ENCODE assay signal across 19 cellular contexts in the genomic region with DNA sequence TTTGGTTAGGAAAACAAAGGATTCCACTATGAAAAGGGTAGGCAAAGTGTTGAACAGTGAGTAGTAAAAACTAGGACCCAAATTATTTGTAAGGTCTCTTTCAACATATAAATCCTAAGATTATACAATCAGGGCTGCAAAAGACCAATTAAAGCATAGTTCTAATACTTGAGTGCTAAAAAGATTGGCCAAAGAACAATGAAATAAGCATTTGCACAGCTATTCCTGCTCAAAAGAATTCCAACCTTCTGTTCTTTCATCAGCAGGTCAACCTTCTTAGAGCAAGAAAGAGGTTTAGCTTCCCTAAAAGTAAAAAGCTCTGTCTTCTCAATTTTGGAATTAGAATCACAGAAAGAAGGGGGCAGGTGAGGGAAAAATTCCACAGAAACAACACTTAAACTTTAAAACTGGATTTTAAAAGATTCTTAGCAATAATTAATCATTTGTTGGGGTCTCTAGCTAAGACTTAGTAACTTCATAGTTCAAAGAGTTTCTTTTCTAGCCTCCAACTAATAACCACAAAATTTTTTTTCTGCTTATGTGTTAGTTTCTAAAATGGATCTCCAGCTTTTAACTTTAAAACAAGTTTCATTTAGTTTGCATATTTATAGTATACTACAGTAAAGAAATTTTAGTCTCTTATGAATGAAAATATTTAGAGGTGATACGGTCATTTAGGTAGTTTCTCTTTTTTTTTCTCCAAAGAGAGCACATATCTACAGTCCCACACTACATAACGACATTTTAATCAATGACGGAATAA. TPM values are rescaled to one million over a fixed set of nuclear protein-coding genes. Genes with fewer than 3 reads are reported as not detected.
DNase-seq lines count a peak whose midpoint lies in the region; ATAC-seq and TF ChIP-seq lines count a peak whose summit lies in the region.
"Had no signal": no experiment of that assay in that cellular context is flagged by ENCODE, and none has a peak within 500 bp of the region (broad histone marks: within the 10 kb centered on the region; RNA-seq: fewer than 3 reads in every experiment).

No MANE protein-coding gene starts in this region.

- H3K36me3 Mint-ChIP-seq in CD4-positive, alpha-beta T cell (ENCODE audit: low read depth), result no peaks in the 10 kb centered on the region
- H3K36me3 Mint-ChIP-seq in naive thymus-derived CD4-positive, alpha-beta T cell, result peaks cover 0 to 7% (median 0%) of the 10 kb centered on the region in 5 donors
- peaks cover 2% of the 10 kb centered on the region for H3K36me3 Mint-ChIP-seq in activated T-cell treated with anti-CD3 and anti-CD28 coated beads, Interleukin-2, amount 50 U/mL, for 4 hours (ENCODE audit: insufficient read depth)
- no peaks in the 10 kb centered on the region for H3K36me3 Mint-ChIP-seq in natural killer cell treated with Interleukin-12 subunit alpha and Interleukin-12 subunit beta and Interleukin-15 and Interleukin-18, amount 100 ng/mL, for 72 hours
- H3K36me3 Mint-ChIP-seq: activated CD4-positive, alpha-beta memory T cell treated with anti-CD3 and anti-CD28 coated beads for 36 hours; naive thymus-derived CD8-positive, alpha-beta T cell had no signal

- peaks cover 8 to 22% of the 10 kb centered on the region in 2 donors for H3K4me1 ChIP-seq in naive thymus-derived CD4-positive, alpha-beta T cell (ENCODE audit: control insufficient read depth in 2 of 2, insufficient read depth in 2 of 2, low read length in 2 of 2)
- peaks cover under 1% of the 10 kb centered on the region for H3K4me1 ChIP-seq in right cardiac atrium (ENCODE audit: control insufficient read depth, insufficient read depth, low read length)
- H3K4me1 ChIP-seq: adrenal gland, suprapubic skin had no signal

- no peaks in the 10 kb centered on the region for H3K27me3 Mint-ChIP-seq in CD4-positive, alpha-beta T cell
- H3K27me3 Mint-ChIP-seq in naive thymus-derived CD4-positive, alpha-beta T cell, result no peaks in the 10 kb centered on the region
- no peaks in the 10 kb centered on the region for H3K27me3 Mint-ChIP-seq in activated T-cell treated with anti-CD3 and anti-CD28 coated beads, Interleukin-2, amount 50 U/mL, for 4 hours (ENCODE audit: low read depth)
- no peaks in the 10 kb centered on the region for H3K27me3 Mint-ChIP-seq in natural killer cell treated with Interleukin-12 subunit alpha and Interleukin-12 subunit beta and Interleukin-15 and Interleukin-18, amount 100 ng/mL, for 72 hours
- H3K27me3 Mint-ChIP-seq: activated CD4-positive, alpha-beta memory T cell treated with anti-CD3 and anti-CD28 coated beads for 36 hours; naive thymus-derived CD8-positive, alpha-beta T cell had no signal

- H3K9me3 Mint-ChIP-seq in CD4-positive, alpha-beta T cell, result no peaks in the 10 kb centered on the region
- peaks cover 0 to 2% (median 0%) of the 10 kb centered on the region in 11 donors for H3K9me3 Mint-ChIP-seq in naive thymus-derived CD4-positive, alpha-beta T cell
- no peaks in the 10 kb centered on the region for H3K9me3 Mint-ChIP-seq in activated T-cell treated with anti-CD3 and anti-CD28 coated beads, Interleukin-2, amount 50 U/mL, for 4 hours
- H3K9me3 Mint-ChIP-seq in natural killer cell treated with Interleukin-12 subunit alpha and Interleukin-12 subunit beta and Interleukin-15 and Interleukin-18, amount 100 ng/mL, for 72 hours, result no peaks in the 10 kb centered on the region
- H3K9me3 Mint-ChIP-seq: activated CD4-positive, alpha-beta memory T cell treated with anti-CD3 and anti-CD28 coated beads for 36 hours; naive thymus-derived CD8-positive, alpha-beta T cell had no signal

- CTCF ChIA-PET in CD4-positive, alpha-beta T cell (lab: Charles Lee), result interaction anchor here (0.7 to 1.9 kb wide), 4 partner anchors 14 to 353 kb away, joined by 3 to 5 read pairs (median 3); a partner anchor contains a TSS
- CTCF ChIA-PET in naive thymus-derived CD4-positive, alpha-beta T cell (lab: Charles Lee), result interaction anchor here (0.7 to 1.3 kb wide), 3 partner anchors 12 to 54 kb away, joined by 3 read pairs; a partner anchor contains a TSS

- H3K27ac ChIP-seq in CD4-positive, alpha-beta T cell (ENCODE audit: low read depth, low read length), result no peak overlapping the region
- no peak overlapping the region for H3K27ac ChIP-seq in naive thymus-derived CD4-positive, alpha-beta T cell (ENCODE audit: low read depth, low read length)
- H3K27ac ChIP-seq in right cardiac atrium (ENCODE audit: low read length), result no peak overlapping the region
- H3K27ac ChIP-seq: adrenal gland, heart left ventricle, HL-60, suprapubic skin had no signal

- no peak for TF ChIP-seq CTCF in CD4-positive, alpha-beta T cell (IDR thresholded peaks at IDR 0.05)

- no peak for ATAC-seq in CD4-positive, alpha-beta T cell (ENCODE audit: poor library complexity)
- ATAC-seq in HG02798 (IDR thresholded peaks at IDR 0.05; ENCODE audit: poor library complexity, unreplicated experiment) (peak; percentile 32), right cardiac atrium (no peak)
- ATAC-seq in naive thymus-derived CD4-positive, alpha-beta T cell, result no peak
- no peak for ATAC-seq in activated T-cell treated with anti-CD3 and anti-CD28 coated beads, Interleukin-2, amount 50 U/mL, for 4 hours
- no peak for ATAC-seq in natural killer cell treated with Interleukin-12 subunit alpha and Interleukin-12 subunit beta and Interleukin-15 and Interleukin-18, amount 100 ng/mL, for 72 hours
- ATAC-seq: heart left ventricle; naive thymus-derived CD8-positive, alpha-beta T cell; sciatic nerve had no signal

- WGBS in right cardiac atrium, result 94% methylated on average over 3 of the region's 3 CpGs

- peaks cover 83% of the 10 kb centered on the region for H3K4me1 Mint-ChIP-seq in CD4-positive, alpha-beta T cell (ENCODE audit: low read depth)
- peaks cover 36 to 70% (median 51%) of the 10 kb centered on the region in 7 donors for H3K4me1 Mint-ChIP-seq in naive thymus-derived CD4-positive, alpha-beta T cell
- peaks cover 62% of the 10 kb centered on the region for H3K4me1 Mint-ChIP-seq in activated T-cell treated with anti-CD3 and anti-CD28 coated beads, Interleukin-2, amount 50 U/mL, for 4 hours (ENCODE audit: low read depth)
- H3K4me1 Mint-ChIP-seq in natural killer cell treated with Interleukin-12 subunit alpha and Interleukin-12 subunit beta and Interleukin-15 and Interleukin-18, amount 100 ng/mL, for 72 hours (ENCODE audit: low read depth in 2 of 2), result peaks cover 48% of the 10 kb centered on the region in 2 donors

- H3K36me3 ChIP-seq in naive thymus-derived CD4-positive, alpha-beta T cell (ENCODE audit: control insufficient read depth in 2 of 3, insufficient read depth in 3 of 3, low read length in 3 of 3), result no peaks in the 10 kb centered on the region
- H3K36me3 ChIP-seq: heart left ventricle, suprapubic skin had no signal

- H3K27me3 ChIP-seq in CD4-positive, alpha-beta T cell (ENCODE audit: control insufficient read depth, insufficient read depth, low read length), result no peaks in the 10 kb centered on the region
- H3K27me3 ChIP-seq in naive thymus-derived CD4-positive, alpha-beta T cell (ENCODE audit: control insufficient read depth in 2 of 2, insufficient read depth in 2 of 2, low read length in 2 of 2), result no peaks in the 10 kb centered on the region
- H3K27me3 ChIP-seq in right cardiac atrium (ENCODE audit: control insufficient read depth, insufficient read depth), result no peaks in the 10 kb centered on the region
- H3K27me3 ChIP-seq: adrenal gland, heart left ventricle, suprapubic skin had no signal

- peak overlapping the region; percentile 39 for H3K27ac Mint-ChIP-seq in CD4-positive, alpha-beta T cell
- peak overlapping the region in 6 of 9 donors; percentile 11 to 46 (median 34) for H3K27ac Mint-ChIP-seq in naive thymus-derived CD4-positive, alpha-beta T cell
- peak overlapping the region in 1 of 2 donors; percentile 48 for H3K27ac Mint-ChIP-seq in natural killer cell treated with Interleukin-12 subunit alpha and Interleukin-12 subunit beta and Interleukin-15 and Interleukin-18, amount 100 ng/mL, for 72 hours
- H3K27ac Mint-ChIP-seq: naive thymus-derived CD8-positive, alpha-beta T cell had no signal

- DNase-seq in CD4-positive, alpha-beta T cell, result no peak
- DNase-seq in astrocyte of the hippocampus (ENCODE audit: low read depth, low spot score) (peak; percentile 48), right cardiac atrium (no peak), NCI-H1105 treated with DMSO at 0.1 percent for 48 hours (lab: John Stamatoyannopoulos, UW) (no peak)
- DNase-seq in naive thymus-derived CD4-positive, alpha-beta T cell, result no peak
- DNase-seq in activated T-cell treated with anti-CD3 and anti-CD28 coated beads, Interleukin-2, amount 50 U/mL, for 4 hours, result no peak
- DNase-seq in natural killer cell treated with Interleukin-12 subunit alpha and Interleukin-12 subunit beta and Interleukin-15 and Interleukin-18, amount 100 ng/mL, for 72 hours (ENCODE audit: low spot score), result no peak
- DNase-seq: activated CD4-positive, CD25-positive, alpha-beta regulatory T cell; activated gamma-delta T cell treated with Interleukin-2 at 50 U/mL for 16 hours; adrenal gland; GF-D8; heart left ventricle; naive thymus-derived CD8-positive, alpha-beta T cell; NCI-H524 treated with DMSO at 0.1 percent for 48 hours had no signal

- no peaks in the 10 kb centered on the region for H3K9me3 ChIP-seq in CD4-positive, alpha-beta T cell (ENCODE audit: control insufficient read depth, low read length)
- no peaks in the 10 kb centered on the region for H3K9me3 ChIP-seq in naive thymus-derived CD4-positive, alpha-beta T cell (ENCODE audit: control insufficient read depth in 2 of 3, low read length in 3 of 3)
- H3K9me3 ChIP-seq in right cardiac atrium (ENCODE audit: control insufficient read depth, low read length), result no peaks in the 10 kb centered on the region
- H3K9me3 ChIP-seq: adrenal gland, heart left ventricle, suprapubic skin had no signal

- H3K4me3 ChIP-seq in naive thymus-derived CD4-positive, alpha-beta T cell (ENCODE audit: low read length), result no peak overlapping the region
- H3K4me3 ChIP-seq in right cardiac atrium (ENCODE audit: low read length), result no peak overlapping the region
- H3K4me3 ChIP-seq: adrenal gland, heart left ventricle, suprapubic skin had no signal

- peak overlapping the region; percentile 3 for H3K4me3 Mint-ChIP-seq in CD4-positive, alpha-beta T cell
- no peak overlapping the region for H3K4me3 Mint-ChIP-seq in naive thymus-derived CD4-positive, alpha-beta T cell
- no peak overlapping the region for H3K4me3 Mint-ChIP-seq in activated T-cell treated with anti-CD3 and anti-CD28 coated beads, Interleukin-2, amount 50 U/mL, for 4 hours
- H3K4me3 Mint-ChIP-seq in natural killer cell treated with Interleukin-12 subunit alpha and Interleukin-12 subunit beta and Interleukin-15 and Interleukin-18, amount 100 ng/mL, for 72 hours, result no peak overlapping the region
- H3K4me3 Mint-ChIP-seq: activated CD4-positive, alpha-beta memory T cell treated with anti-CD3 and anti-CD28 coated beads for 36 hours; naive thymus-derived CD8-positive, alpha-beta T cell had no signal

- POLR2A ChIA-PET in CD4-positive, alpha-beta T cell (lab: Charles Lee), result interaction anchor here (0.6 to 2.5 kb wide), 3 partner anchors 13 to 414 kb away, joined by 3 to 16 read pairs (median 4); a partner anchor contains a TSS
- POLR2A ChIA-PET in naive thymus-derived CD4-positive, alpha-beta T cell (lab: Charles Lee), result interaction anchor here (0.6 to 1.4 kb wide), 5 partner anchors 13 to 381 kb away, joined by 3 to 5 read pairs (median 4); a partner anchor contains a TSS

- intact Hi-C loops in CD4-positive, alpha-beta T cell (cut with DNase I, micrococcal nuclease), result no loop called here
- intact Hi-C loops in naive thymus-derived CD4-positive, alpha-beta T cell (cut with micrococcal nuclease), result loop anchor here in 1 of 2 donors (2.0 kb wide), 1 partner anchor 17 kb away; a partner anchor contains a TSS
- intact Hi-C loops in right cardiac atrium (cut with DNase I), result no loop called here

RNA-seq across cellular contexts. Expression of a gene that starts 16.3 kb away (rescaled TPM):
- 1 to 10 TPM; 1.8 to 2.8 TPM for total RNA-seq in CD4-positive, alpha-beta T cell
- total RNA-seq in naive thymus-derived CD4-positive, alpha-beta T cell, result 10 to 100 TPM in 3 of 5 experiments, 1 to 10 TPM in 2; 3.3 to 31.6 (median 10.9) TPM
- 1 to 10 TPM; 6.8 to 7.8 TPM for polyA plus RNA-seq in naive thymus-derived CD4-positive, alpha-beta T cell
- total RNA-seq in activated T-cell treated with anti-CD3 and anti-CD28 coated beads, Interleukin-2, amount 50 U/mL, for 4 hours, result 10 to 100 TPM; 22.8 to 26.8 (median 23.8) TPM
- total RNA-seq in natural killer cell treated with Interleukin-12 subunit alpha and Interleukin-12 subunit beta and Interleukin-15 and Interleukin-18, amount 100 ng/mL, for 72 hours, result 10 to 100 TPM; 22.1 to 24.9 TPM
- 1 to 10 TPM; 1.5 to 2.5 (median 2.1) TPM for total RNA-seq in right cardiac atrium
- polyA plus RNA-seq in right cardiac atrium, result 1.2 TPM
